Comparison of ENCODE assay signal across 27 cellular contexts in the genomic region with DNA sequence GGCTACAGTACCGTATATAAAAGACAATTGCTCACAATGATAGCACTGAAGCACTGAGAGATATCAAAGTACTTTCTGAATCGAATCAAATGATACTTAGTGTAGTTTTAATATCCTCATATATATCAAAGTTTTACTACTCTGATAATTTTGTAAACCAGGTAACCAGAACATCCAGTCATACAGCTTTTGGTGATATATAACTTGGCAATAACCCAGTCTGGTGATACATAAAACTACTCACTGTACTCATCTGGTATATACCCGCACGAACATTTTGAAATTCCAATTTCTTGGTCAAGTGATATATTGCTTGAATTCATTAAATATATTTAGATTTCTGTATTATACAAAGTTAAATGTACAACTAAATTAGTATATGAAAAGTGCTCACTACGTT.
"Had no signal": no experiment of that assay in that cellular context is flagged by ENCODE, and none has a peak within 500 bp of the region (broad histone marks: within the 10 kb centered on the region; RNA-seq: fewer than 3 reads in every experiment).

No MANE protein-coding gene starts in this region.

- H3K27ac Mint-ChIP-seq: activated B cell treated with CpG ODN at 0.5 μM for 24 hours; activated CD4-positive, alpha-beta T cell treated with anti-CD3 and anti-CD28 coated beads, Interleukin-2, amount 10 ng/mL, durations not matched to agents 24 days and 14 days; activated CD8-positive, alpha-beta memory T cell treated with anti-CD3 and anti-CD28 coated beads, Interleukin-2, amount 10 ng/mL, durations not matched to agents 7 days and 5 days; activated naive CD4-positive, alpha-beta T cell treated with anti-CD3 and anti-CD28 coated beads for 36 hours; activated naive CD8-positive, alpha-beta T cell; brain; T-helper 17 cell had no signal

- DNase-seq: activated B cell treated with CpG ODN at 0.5 μM for 24 hours; activated CD4-positive, alpha-beta T cell treated with anti-CD3 and anti-CD28 coated beads for 1 hour; activated CD4-positive, alpha-beta T cell treated with anti-CD3 and anti-CD28 coated beads, Interleukin-2, amount 10 ng/mL, durations not matched to agents 24 days and 14 days; activated CD4-positive, alpha-beta T cell treated with anti-CD3 and anti-CD28 coated beads, Interleukin-2, amount 50 U/mL, for 48 hours; activated CD8-positive, alpha-beta memory T cell treated with anti-CD3 and anti-CD28 coated beads, Interleukin-2, amount 10 ng/mL, durations not matched to agents 7 days and 5 days; activated effector memory CD4-positive, alpha-beta T cell treated with anti-CD3 and anti-CD28 coated beads, Interleukin-2, amount 50 U/mL, for 16 hours; activated naive CD4-positive, alpha-beta T cell treated with anti-CD3 and anti-CD28 coated beads for 36 hours; activated T-cell treated with anti-CD3 and anti-CD28 coated beads, Interleukin-2, amount 50 U/mL, for 4 hours; amygdala; cerebellar nuclear complex; Karpas-422; NCI-H1048; NCI-H1417; NCI-H2029; NCI-H2107; NCI-H2171 treated with DMSO at 0.1 percent for 48 hours; NCI-H226; NCI-H510A; NCI-H526 treated with DMSO at 0.1 percent for 48 hours; NCI-H82; OCI-M1; SHP77; T-helper 17 cell; T-helper 9 cell had no signal

- H3K27me3 Mint-ChIP-seq: activated B cell treated with CpG ODN at 0.5 μM for 24 hours; activated CD4-positive, alpha-beta T cell treated with anti-CD3 and anti-CD28 coated beads, Interleukin-2, amount 10 ng/mL, durations not matched to agents 24 days and 14 days; activated CD8-positive, alpha-beta memory T cell treated with anti-CD3 and anti-CD28 coated beads, Interleukin-2, amount 10 ng/mL, durations not matched to agents 7 days and 5 days; activated naive CD8-positive, alpha-beta T cell; brain; T-helper 17 cell had no signal

- H3K9me3 Mint-ChIP-seq: activated B cell treated with CpG ODN at 0.5 μM for 24 hours; activated CD4-positive, alpha-beta T cell treated with anti-CD3 and anti-CD28 coated beads, Interleukin-2, amount 10 ng/mL, durations not matched to agents 24 days and 14 days; activated naive CD4-positive, alpha-beta T cell treated with anti-CD3 and anti-CD28 coated beads for 36 hours; activated T-cell treated with anti-CD3 and anti-CD28 coated beads, Interleukin-2, amount 50 U/mL, for 4 hours had no signal

- H3K4me3 Mint-ChIP-seq: activated B cell treated with CpG ODN at 0.5 μM for 24 hours; activated CD4-positive, alpha-beta T cell treated with anti-CD3 and anti-CD28 coated beads, Interleukin-2, amount 10 ng/mL, durations not matched to agents 24 days and 14 days; activated CD8-positive, alpha-beta memory T cell treated with anti-CD3 and anti-CD28 coated beads, Interleukin-2, amount 10 ng/mL, durations not matched to agents 7 days and 5 days; activated naive CD4-positive, alpha-beta T cell treated with anti-CD3 and anti-CD28 coated beads for 36 hours; activated naive CD8-positive, alpha-beta T cell; activated T-cell treated with anti-CD3 and anti-CD28 coated beads, Interleukin-2, amount 50 U/mL, for 4 hours; brain; T-helper 17 cell had no signal

- ATAC-seq: activated CD8-positive, alpha-beta memory T cell treated with anti-CD3 and anti-CD28 coated beads, Interleukin-2, amount 10 ng/mL, durations not matched to agents 7 days and 5 days; activated T-cell treated with anti-CD3 and anti-CD28 coated beads, Interleukin-2, amount 50 U/mL, for 4 hours; K562; T-helper 17 cell had no signal

- H3K4me3 ChIP-seq: K562 had no signal

- H3K4me1 Mint-ChIP-seq: activated B cell treated with CpG ODN at 0.5 μM for 24 hours; activated CD4-positive, alpha-beta T cell treated with anti-CD3 and anti-CD28 coated beads, Interleukin-2, amount 10 ng/mL, durations not matched to agents 24 days and 14 days; brain; T-helper 17 cell had no signal
